30 cellular contexts compared by ENCODE assay signal in genomic region chr6:100188754-100189153, GRCh38.
"Had no signal": no experiment of that assay in that cellular context is flagged by ENCODE, and none has a peak within 500 bp of the region (broad histone marks: within the 10 kb centered on the region; RNA-seq: fewer than 3 reads in every experiment).

No MANE protein-coding gene starts in this region.

- H3K36me3 Mint-ChIP-seq: immature natural killer cell; stimulated activated effector memory CD8-positive, alpha-beta T cell treated with anti-CD3 and anti-CD28 coated beads, Interleukin-12 subunit alpha, Interleukin-12 subunit beta, amount 100 ng/mL, for 72 hours had no signal

- H3K4me1 ChIP-seq: left lung, lower lobe of right lung, pancreas, prostate gland, suprapubic skin, tibial artery, upper lobe of right lung had no signal

- H3K9me3 ChIP-seq: left lung, lower lobe of right lung, pancreas, prostate gland, suprapubic skin, thoracic aorta, tibial artery, upper lobe of right lung had no signal

- H3K36me3 ChIP-seq: left lung, lower lobe of right lung, pancreas, prostate gland, suprapubic skin, thoracic aorta, tibial artery, upper lobe of right lung had no signal

- H3K4me1 Mint-ChIP-seq: immature natural killer cell; naive thymus-derived CD8-positive, alpha-beta T cell; stimulated activated effector memory CD8-positive, alpha-beta T cell treated with anti-CD3 and anti-CD28 coated beads, Interleukin-12 subunit alpha, Interleukin-12 subunit beta, amount 100 ng/mL, for 72 hours had no signal

- H3K4me3 Mint-ChIP-seq: immature natural killer cell; naive thymus-derived CD8-positive, alpha-beta T cell; nephron; neural crest cell; stimulated activated effector memory CD8-positive, alpha-beta T cell treated with anti-CD3 and anti-CD28 coated beads, Interleukin-12 subunit alpha, Interleukin-12 subunit beta, amount 100 ng/mL, for 72 hours; stimulated activated naive CD8-positive, alpha-beta T cell treated with anti-CD3 and anti-CD28 coated beads, Interleukin-15, Interleukin-2, amounts not matched to agents 100 ng/mL and 50 ng/mL, for 24 hours had no signal

- ATAC-seq: left colon; left lung; lower lobe of right lung; naive thymus-derived CD8-positive, alpha-beta T cell; pancreas; right cardiac atrium; sciatic nerve; stimulated activated effector memory CD8-positive, alpha-beta T cell treated with anti-CD3 and anti-CD28 coated beads, Interleukin-12 subunit alpha, Interleukin-12 subunit beta, amount 100 ng/mL, for 72 hours; upper lobe of right lung had no signal

- H3K4me3 ChIP-seq: left lung, lower lobe of right lung, pancreas, prostate gland, skin epidermis, suprapubic skin, thoracic aorta, tibial artery, upper lobe of right lung had no signal

- H3K27ac Mint-ChIP-seq: immature natural killer cell; naive thymus-derived CD8-positive, alpha-beta T cell; nephron; stimulated activated effector memory CD8-positive, alpha-beta T cell treated with anti-CD3 and anti-CD28 coated beads, Interleukin-12 subunit alpha, Interleukin-12 subunit beta, amount 100 ng/mL, for 72 hours; stimulated activated naive CD8-positive, alpha-beta T cell treated with anti-CD3 and anti-CD28 coated beads, Interleukin-15, Interleukin-2, amounts not matched to agents 100 ng/mL and 50 ng/mL, for 24 hours had no signal

- DNase-seq: hypothalamus; immature natural killer cell; kidney; left colon; left lung; lower lobe of right lung; mammary epithelial cell; mesenchymal stem cell; naive thymus-derived CD8-positive, alpha-beta T cell; nucleus accumbens; pancreas; posterior cingulate gyrus; retina; right cardiac atrium; stimulated activated CD4-positive, alpha-beta T cell treated with anti-CD3 and anti-CD28 coated beads, Interleukin-12 subunit alpha, Interleukin-12 subunit beta, amount 100 ng/mL, for 4 hours; stimulated activated CD4-positive, alpha-beta T cell treated with anti-CD3 and anti-CD28 coated beads, Interleukin-15, amount 100 ng/mL, for 24 hours; stimulated activated CD4-positive, alpha-beta T cell treated with anti-CD3 and anti-CD28 coated beads, Interleukin-4, amount 100 ng/mL, for 24 hours; stimulated activated naive CD4-positive, alpha-beta T cell; tibial artery; trophoblast cell; upper lobe of right lung had no signal

- H3K27me3 ChIP-seq: left lung, pancreas, suprapubic skin, tibial artery had no signal

- H3K9me3 Mint-ChIP-seq: nephron; neural crest cell; stimulated activated effector memory CD8-positive, alpha-beta T cell treated with anti-CD3 and anti-CD28 coated beads, Interleukin-12 subunit alpha, Interleukin-12 subunit beta, amount 100 ng/mL, for 72 hours; stimulated activated naive CD8-positive, alpha-beta T cell treated with anti-CD3 and anti-CD28 coated beads, Interleukin-15, Interleukin-2, amounts not matched to agents 100 ng/mL and 50 ng/mL, for 24 hours had no signal

- H3K27ac ChIP-seq: left lung, lower lobe of right lung, pancreas, prostate gland, skin epidermis, suprapubic skin, thoracic aorta, tibial artery, upper lobe of right lung had no signal
